ENCODE assay signal across 13 cellular contexts in the genomic region with DNA sequence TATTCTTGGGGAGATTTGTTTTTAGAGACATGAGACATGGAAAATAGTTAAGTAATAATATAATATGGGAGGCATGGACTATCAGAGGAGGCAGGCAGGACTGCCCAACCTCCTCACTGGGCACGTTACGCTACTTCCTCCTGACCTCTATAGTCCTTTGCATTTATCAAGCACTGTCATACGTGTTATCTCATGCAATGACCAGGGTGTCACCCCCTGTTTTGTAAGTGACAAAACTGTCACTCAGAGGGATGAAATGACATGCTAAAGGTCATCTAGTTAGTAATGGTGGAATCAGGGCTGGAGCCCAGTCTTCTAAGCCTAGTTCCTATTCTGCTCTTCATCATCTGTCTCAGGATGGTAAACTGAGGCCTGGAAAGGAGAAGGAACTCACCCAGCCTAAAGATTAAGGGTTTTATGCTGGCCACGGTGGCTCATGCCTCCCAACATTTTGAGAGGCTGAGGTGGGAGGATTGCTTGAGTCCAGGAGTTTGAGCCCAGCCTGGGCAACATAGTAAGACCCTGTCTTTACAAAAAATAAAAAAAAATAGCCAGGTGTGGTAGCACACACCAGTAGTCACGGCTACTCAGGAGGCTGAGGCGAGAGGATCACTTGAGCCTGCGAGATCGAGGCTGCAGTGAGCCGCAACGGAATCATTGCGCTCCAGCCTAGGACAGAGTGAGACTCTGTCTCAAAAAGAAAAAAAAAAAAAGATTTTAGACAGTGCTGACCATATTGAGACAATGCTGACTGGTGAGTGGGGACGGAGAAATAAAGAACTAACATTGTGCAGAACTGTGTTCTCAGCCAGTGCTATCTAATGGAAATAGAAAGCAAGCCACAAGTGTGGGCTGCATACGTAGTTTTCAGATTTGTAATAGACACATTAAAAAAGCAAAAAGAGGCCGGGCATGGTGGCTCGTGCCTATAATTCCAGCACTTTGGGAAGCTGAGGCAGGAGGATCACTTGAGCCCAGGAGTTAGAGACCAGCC.
DNase-seq lines count a peak whose midpoint lies in the region; ATAC-seq and TF ChIP-seq lines count a peak whose summit lies in the region.
"Had no signal": no experiment of that assay in that cellular context is flagged by ENCODE, and none has a peak within 500 bp of the region (broad histone marks: within the 10 kb centered on the region; RNA-seq: fewer than 3 reads in every experiment).

No MANE protein-coding gene starts in this region.

- TF ChIP-seq CTCF in GM12865 (IDR thresholded peaks at IDR 0.05; ENCODE audit: insufficient read depth, low read depth, low read length, missing control alignments), result no peak
- no peak for TF ChIP-seq CTCF in ascending aorta (IDR thresholded peaks at IDR 0.05)
- no peak for TF ChIP-seq CTCF in natural killer cell (IDR thresholded peaks at IDR 0.05)

- DNase-seq in GM12865 (ENCODE audit: low read depth) (peak; percentile 60), ascending aorta (ENCODE audit: low spot score in 2 of 2) (no peak), natural killer cell (no peak), NCI-H1417 treated with DMSO at 0.1 percent for 48 hours (lab: John Stamatoyannopoulos, UW) (no peak)
- no peak for DNase-seq in effector CD4-positive, alpha-beta T cell
- no peak for DNase-seq in stimulated activated CD4-positive, alpha-beta T cell treated with anti-CD3 and anti-CD28 coated beads, Interleukin-2, amount 100 ng/mL, for 24 hours
- DNase-seq: activated CD4-positive, alpha-beta T cell treated with anti-CD3 and anti-CD28 coated beads for 48 hours; glutamatergic neuron; GOT3; mesendoderm had no signal

- H3K4me3 ChIP-seq in GM12865 (ENCODE audit: low read depth, low read length), result peak overlapping the region; percentile 72
- peak overlapping the region in 1 of 2 donors; percentile 24 for H3K4me3 ChIP-seq in ascending aorta
- H3K4me3 ChIP-seq: SJSA1 had no signal

- no peaks in the 10 kb centered on the region for H3K9me3 ChIP-seq in ascending aorta
- H3K9me3 ChIP-seq: SJSA1 had no signal

- no peaks in the 10 kb centered on the region for H3K36me3 Mint-ChIP-seq in natural killer cell

- H3K9me3 Mint-ChIP-seq in natural killer cell, result no peaks in the 10 kb centered on the region

- intact Hi-C loops in ascending aorta (cut with DNase I) (no loop called here), natural killer cell (cut with micrococcal nuclease) (no loop called here)

- no peak overlapping the region for H3K4me3 Mint-ChIP-seq in natural killer cell

- H3K4me1 ChIP-seq in ascending aorta, result peaks cover 8 to 10% of the 10 kb centered on the region in 2 donors

- peak; percentile 35 for ATAC-seq in HG02885 (IDR thresholded peaks at IDR 0.05; ENCODE audit: poor library complexity, unreplicated experiment)
- ATAC-seq in natural killer cell, result no peak
- no peak for ATAC-seq in HG02798 (IDR thresholded peaks at IDR 0.05; ENCODE audit: poor library complexity, unreplicated experiment)

- peak overlapping the region; percentile 28 to 40 for H3K27ac ChIP-seq in ascending aorta
- H3K27ac ChIP-seq: SJSA1 had no signal

- H3K27ac Mint-ChIP-seq in natural killer cell, result peak overlapping the region; percentile 53 to 56

- no peaks in the 10 kb centered on the region for H3K27me3 ChIP-seq in ascending aorta
- H3K27me3 ChIP-seq: SJSA1 had no signal

- H3K36me3 ChIP-seq in ascending aorta, result no peaks in the 10 kb centered on the region
- H3K36me3 ChIP-seq: SJSA1 had no signal

- peaks cover 44 to 46% of the 10 kb centered on the region in 2 donors for H3K4me1 Mint-ChIP-seq in natural killer cell

- no peaks in the 10 kb centered on the region for H3K27me3 Mint-ChIP-seq in natural killer cell (ENCODE audit: low read depth in 2 of 2)
